17 cellular contexts compared by ENCODE assay signal in the genomic region with DNA sequence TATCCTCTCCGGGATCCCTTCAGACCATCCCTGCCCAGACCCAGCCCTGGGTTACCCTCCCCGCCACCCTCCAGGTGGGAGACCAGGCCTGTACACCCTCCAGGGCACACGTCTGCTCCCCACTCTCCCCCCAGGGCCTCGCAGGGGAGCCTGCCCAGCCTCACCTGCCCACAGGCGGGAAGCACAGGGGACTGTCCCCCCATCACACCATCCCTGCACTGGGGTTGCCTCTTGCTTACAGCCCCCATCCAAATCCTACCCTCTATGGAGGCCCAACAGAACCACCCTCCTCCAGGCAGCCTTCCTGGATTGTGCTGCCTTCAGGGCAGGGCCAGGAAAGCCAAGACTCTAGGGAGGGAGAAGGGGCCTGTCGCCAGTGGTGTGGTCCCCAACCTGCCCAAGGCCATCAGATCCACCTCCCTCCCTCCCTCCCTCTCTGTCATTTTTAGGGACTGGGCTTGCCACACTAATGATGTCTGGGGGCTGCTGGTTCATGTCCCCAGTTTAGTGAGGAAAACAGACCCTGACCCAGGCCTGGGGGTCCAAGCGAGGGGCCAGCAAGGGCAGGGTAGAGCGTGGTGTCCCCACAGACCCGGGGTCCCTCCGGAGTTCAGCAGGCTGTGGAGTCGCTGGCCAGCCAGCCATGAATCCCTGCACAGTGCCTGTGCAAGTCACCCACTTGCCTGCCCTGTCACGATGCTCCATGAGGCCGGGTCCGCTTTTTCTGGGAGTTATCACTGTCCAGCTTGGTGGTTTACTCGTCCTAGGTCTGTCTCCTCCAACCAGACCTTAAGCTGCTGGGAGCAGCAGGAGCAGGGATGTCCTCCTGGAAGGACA.
A peak's percentile ranks its signal among the peaks of the same experiment; 100 is the strongest.
DNase-seq lines count a peak whose midpoint lies in the region; ATAC-seq, FAIRE-seq and TF ChIP-seq lines count a peak whose summit lies in the region.
"Had no signal": no experiment of that assay in that cellular context is flagged by ENCODE, and none has a peak within 500 bp of the region (broad histone marks: within the 10 kb centered on the region; RNA-seq: fewer than 3 reads in every experiment).

No MANE protein-coding gene starts in this region.

- POLR2A ChIA-PET in K562 (lab: Yijun Ruan, JAX): no interaction called here

- intact Hi-C loops in K562 (cut with micrococcal nuclease) (no loop called here), lower lobe of right lung (cut with DNase I) (no loop called here)

- TF ChIP-seq CTCF in K562 (IDR thresholded peaks at IDR 0.05 in 2 of 3, conservative IDR thresholded peaks at IDR 0.05 in 1 of 3; ENCODE audit: insufficient read depth in 2 of 3, low read depth in 1 of 3, low read length in 3 of 3) (no peak), lower lobe of right lung (IDR thresholded peaks at IDR 0.05) (no peak)

- H3K36me3 ChIP-seq in BLaER1 (no peaks in the 10 kb centered on the region), K562 (ENCODE audit: control insufficient read depth, insufficient read depth, low read length) (no peaks in the 10 kb centered on the region), lower lobe of right lung (no peaks in the 10 kb centered on the region)
- H3K36me3 ChIP-seq: BE2C had no signal

- in situ Hi-C loops in K562 (cut with MboI): no loop called here

- DNase-seq in D341Med (ENCODE audit: low spot score) (peak; percentile 29), K562 (ENCODE audit: extremely low read depth in 1 of 4, low spot score in 3 of 4) (no peak), lower lobe of right lung (peak; percentile 25), NCI-H2107 treated with DMSO at 0.1 percent for 48 hours (lab: John Stamatoyannopoulos, UW; ENCODE audit: unreplicated experiment) (no peak), medulla oblongata (ENCODE audit: extremely low spot score) (no peak), EL (no peak)
- DNase-seq in stimulated activated naive CD4-positive, alpha-beta T cell treated with Interleukin-2 at 50 U/mL for 16 hours (lab: John Stamatoyannopoulos, UW): no peak
- DNase-seq: BE2C, DMS 273 treated with DMSO at 0.1 percent for 48 hours, NCI-H1436, NCI-H2171 treated with DMSO at 0.1 percent for 48 hours, NCI-H748 treated with DMSO at 0.1 percent for 48 hours, PC-9 had no signal

- no peaks in the 10 kb centered on the region for H3K9me1 ChIP-seq in K562 (ENCODE audit: control insufficient read depth, insufficient read depth, low read length)

- no peak for FAIRE-seq in K562 (lab: Jason Lieb, UNC)
- FAIRE-seq: GM19239, H54 had no signal

- H3K27ac ChIP-seq in BLaER1: no peak overlapping the region
- H3K27ac ChIP-seq in K562 (ENCODE audit: extremely low read depth, low read depth, low read length): no peak overlapping the region
- no peak overlapping the region for H3K27ac ChIP-seq in lower lobe of right lung
- H3K27ac ChIP-seq: PC-9, SK-N-MC had no signal

- H3K79me2 ChIP-seq in K562 (ENCODE audit: control insufficient read depth, insufficient read depth, low read length): no peaks in the 10 kb centered on the region

- CTCF ChIA-PET in K562 (lab: Yijun Ruan, JAX; ENCODE audit: low intra/inter-chr PET ratio): no interaction called here

- no peaks in the 10 kb centered on the region for H3K9me3 ChIP-seq in BLaER1
- H3K9me3 ChIP-seq in K562 (replicated peaks; ENCODE audit: control insufficient read depth, insufficient read depth, low read depth, low read length): no peaks in the 10 kb centered on the region
- no peaks in the 10 kb centered on the region for H3K9me3 ChIP-seq in lower lobe of right lung
- H3K9me3 ChIP-seq: BE2C had no signal

- H3K4me3 ChIP-seq in BLaER1 (no peak overlapping the region), K562 (no peak overlapping the region), lower lobe of right lung (no peak overlapping the region)
- H3K4me3 ChIP-seq: PC-9, SK-N-MC had no signal

- TF ChIP-seq EP300 in K562 (IDR thresholded peaks at IDR 0.05; ENCODE audit: low read length): no peak

- no peak overlapping the region for H2AFZ ChIP-seq in K562 (ENCODE audit: low read depth, low read length)
- H2AFZ ChIP-seq: PC-9 had no signal

- H3K9ac ChIP-seq in BLaER1 (no peak overlapping the region), K562 (ENCODE audit: insufficient read depth in 1 of 2, low read depth in 2 of 2, low read length in 2 of 2) (no peak overlapping the region)

- H3K4me1 ChIP-seq in BLaER1: peaks cover 90% of the 10 kb centered on the region
- peaks cover 0 to 7% of the 10 kb centered on the region in 2 experiments; a peak in 2 of 5 replicates for H3K4me1 ChIP-seq in K562 (replicated peaks in 1 of 2; ENCODE audit: control insufficient read depth in 2 of 2, insufficient read depth in 2 of 2, low read length in 2 of 2)
- no peaks in the 10 kb centered on the region for H3K4me1 ChIP-seq in lower lobe of right lung

- WGBS in K562 (ENCODE audit: insufficient coverage, low coverage, missing lambda C conversion rate): 0% methylated on average over 12 of the region's 15 CpGs

- TF ChIP-seq RAD21 in K562 (CRISPR knock-in tag; conservative IDR thresholded peaks at IDR 0.05 in 1 of 2, IDR thresholded peaks at IDR 0.05 in 1 of 2): no peak

- no TSS peak for BruUV-seq in K562 (replicated peaks; lab: Mats Ljungman, UMichigan)

- H3K4me2 ChIP-seq in BLaER1 (peak overlapping the region; percentile 91), K562 (ENCODE audit: insufficient read depth, low read length) (no peak overlapping the region)
- H3K4me2 ChIP-seq: PC-9 had no signal

- no peak for TF ChIP-seq POLR2A in K562 (conservative IDR thresholded peaks at IDR 0.05)

- H4K20me1 ChIP-seq in BLaER1: peaks cover 8% of the 10 kb centered on the region; the same call in 1 of the 2 replicates
- 0 out of 2 replicates have a peak, but pooled peaks cover 7% of the 10 kb centered on the region for H4K20me1 ChIP-seq in K562 (replicated peaks; ENCODE audit: control insufficient read depth, insufficient read depth, low read length)

- H3K27me3 ChIP-seq in BLaER1 (no peaks in the 10 kb centered on the region), K562 (ENCODE audit: control insufficient read depth in 2 of 2, insufficient read depth in 2 of 2, low read length in 2 of 2) (peaks cover 17 to 49% of the 10 kb centered on the region in 2 experiments; a peak in 4 of 5 replicates), lower lobe of right lung (ENCODE audit: low read depth) (no peaks in the 10 kb centered on the region)
- H3K27me3 ChIP-seq: BE2C had no signal

- ATAC-seq in K562 (no peak), lower lobe of right lung (peak in 1 of 2 donors; percentile 14)

TF ChIP-seq in K562, 482 proteins besides CTCF, POLR2A, EP300 and RAD21:
- TF ChIP-seq, protein P1, sequence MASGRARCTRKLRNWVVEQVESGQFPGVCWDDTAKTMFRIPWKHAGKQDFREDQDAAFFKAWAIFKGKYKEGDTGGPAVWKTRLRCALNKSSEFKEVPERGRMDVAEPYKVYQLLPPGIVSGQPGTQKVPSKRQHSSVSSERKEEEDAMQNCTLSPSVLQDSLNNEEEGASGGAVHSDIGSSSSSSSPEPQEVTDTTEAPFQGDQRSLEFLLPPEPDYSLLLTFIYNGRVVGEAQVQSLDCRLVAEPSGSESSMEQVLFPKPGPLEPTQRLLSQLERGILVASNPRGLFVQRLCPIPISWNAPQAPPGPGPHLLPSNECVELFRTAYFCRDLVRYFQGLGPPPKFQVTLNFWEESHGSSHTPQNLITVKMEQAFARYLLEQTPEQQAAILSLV (tag; IDR thresholded peaks at IDR 0.05): no peak
- TF ChIP-seq EZH2 (IDR thresholded peaks at IDR 0.05; ENCODE audit: borderline replicate concordance, low read depth, low read length) (no peak), TFAM (CRISPR knock-in tag; conservative IDR thresholded peaks at IDR 0.05) (no peak), ZFP36 (IDR thresholded peaks at IDR 0.05; ENCODE audit: low read depth, low read length, partially characterized antibody) (peak; percentile 79), ZNF384 (IDR thresholded peaks at IDR 0.05; ENCODE audit: low read depth, low read length) (no peak), MEIS2 (IDR thresholded peaks at IDR 0.05; ENCODE audit: partially characterized antibody) (no peak)
- TF ChIP-seq, protein P2, sequence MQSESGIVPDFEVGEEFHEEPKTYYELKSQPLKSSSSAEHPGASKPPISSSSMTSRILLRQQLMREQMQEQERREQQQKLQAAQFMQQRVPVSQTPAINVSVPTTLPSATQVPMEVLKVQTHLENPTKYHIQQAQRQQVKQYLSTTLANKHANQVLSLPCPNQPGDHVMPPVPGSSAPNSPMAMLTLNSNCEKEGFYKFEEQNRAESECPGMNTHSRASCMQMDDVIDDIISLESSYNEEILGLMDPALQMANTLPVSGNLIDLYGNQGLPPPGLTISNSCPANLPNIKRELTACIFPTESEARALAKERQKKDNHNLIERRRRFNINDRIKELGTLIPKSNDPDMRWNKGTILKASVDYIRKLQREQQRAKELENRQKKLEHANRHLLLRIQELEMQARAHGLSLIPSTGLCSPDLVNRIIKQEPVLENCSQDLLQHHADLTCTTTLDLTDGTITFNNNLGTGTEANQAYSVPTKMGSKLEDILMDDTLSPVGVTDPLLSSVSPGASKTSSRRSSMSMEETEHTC (IDR thresholded peaks at IDR 0.05): no peak

Comparison
In these comparisons a context has a peak if more than half of its experiments do, and no peak if none do; other contexts are left out.
1. DNase-seq: peak in D341Med (single experiment) and lower lobe of right lung (single experiment); none in K562 (0 of 4), stimulated activated naive CD4-positive, alpha-beta T cell treated with Interleukin-2 at 50 U/mL for 16 hours (single experiment), NCI-H2107 treated with DMSO at 0.1 percent for 48 hours (single experiment), medulla oblongata (single experiment) and EL (single experiment).